8 cellular contexts compared by ENCODE assay signal in the genomic region with DNA sequence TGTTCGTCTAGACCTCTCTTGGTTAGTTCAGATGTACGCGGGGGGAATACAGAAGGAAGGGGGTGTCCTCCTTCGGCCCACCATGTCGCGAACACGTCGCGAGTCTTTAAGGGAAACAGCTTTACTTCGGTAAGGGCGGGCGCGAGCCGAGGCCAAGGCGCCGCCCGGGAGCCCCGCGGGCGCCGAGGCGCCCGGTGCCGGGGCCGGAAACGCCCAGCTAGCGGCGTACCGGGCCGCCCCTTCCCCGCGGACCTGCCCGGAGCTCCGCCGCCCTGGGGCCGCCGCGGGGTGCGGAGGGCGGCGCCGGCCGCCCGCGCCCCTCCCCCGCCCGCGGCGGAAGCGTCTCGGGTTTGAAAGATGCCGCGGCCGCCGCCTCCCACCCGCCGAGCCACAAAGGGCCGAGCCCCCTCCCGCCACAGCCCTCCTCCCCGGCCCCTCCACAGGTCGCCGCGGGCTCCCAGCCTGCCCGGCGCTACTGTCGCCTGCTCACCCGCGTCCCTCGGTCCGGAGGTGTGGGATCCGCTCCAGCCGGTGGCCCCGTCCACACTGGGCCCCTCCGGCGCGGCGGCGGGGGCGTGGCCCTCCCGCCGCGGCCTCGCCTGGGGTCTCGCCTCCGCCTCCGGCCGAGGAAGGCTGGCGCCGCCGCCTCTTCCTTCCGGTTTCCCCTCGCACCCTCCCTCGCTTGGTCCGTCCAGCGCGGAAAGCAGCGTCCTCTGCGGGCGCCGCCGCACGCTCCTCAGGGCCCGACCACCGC. TPM values are rescaled to one million over a fixed set of nuclear protein-coding genes. Genes with fewer than 3 reads are reported as not detected.
A peak's percentile ranks its signal among the peaks of the same experiment; 100 is the strongest.
DNase-seq lines count a peak whose midpoint lies in the region; ATAC-seq, FAIRE-seq and TF ChIP-seq lines count a peak whose summit lies in the region.

A gene (minus strand): TSS at position 715 of the 754 bp plus-strand sequence. CDS start 12,156 bp downstream, outside the sequence.

- H3K27me3 ChIP-seq in GM23248 (replicated peaks; ENCODE audit: insufficient read depth) (no peaks in the 10 kb centered on the region), pancreas (no peaks in the 10 kb centered on the region), thymus (ENCODE audit: control insufficient read depth, insufficient read depth) (no peaks in the 10 kb centered on the region)

- peaks cover 17 to 23% of the 10 kb centered on the region in 2 donors for H3K36me3 Mint-ChIP-seq in activated naive CD4-positive, alpha-beta T cell treated with anti-CD3 and anti-CD28 coated beads, Interleukin-2, amount 50 U/mL, for 72 hours

- peaks cover 6% of the 10 kb centered on the region for H3K4me1 ChIP-seq in ES-I3 (ENCODE audit: insufficient read depth, low read length)
- peaks cover 35% of the 10 kb centered on the region for H3K4me1 ChIP-seq in GM23248 (ENCODE audit: insufficient read depth)
- peaks cover 13 to 36% (median 32%) of the 10 kb centered on the region in 3 donors for H3K4me1 ChIP-seq in pancreas
- peaks cover 7% of the 10 kb centered on the region for H3K4me1 ChIP-seq in thymus (ENCODE audit: control insufficient read depth, insufficient read depth, low read length)

- H3K79me2 ChIP-seq in GM23248 (ENCODE audit: insufficient read depth), result peaks cover 47% of the 10 kb centered on the region

- peak within 1 kb of the TSS; percentile 97 for H3K27ac ChIP-seq in GM23248
- peak within 1 kb of the TSS; percentile 84 to 99 (median 94) for H3K27ac ChIP-seq in pancreas
- peak within 1 kb of the TSS; percentile 99 for H3K27ac ChIP-seq in thymus (ENCODE audit: low read depth)

- peaks cover 44% of the 10 kb centered on the region for H3F3A ChIP-seq in GM23248 (ENCODE audit: insufficient read depth)

- in situ Hi-C loops in GM23248 (cut with MboI), result no loop called here

- peak within 1 kb of the TSS; percentile 99 for H3K27ac Mint-ChIP-seq in activated naive CD4-positive, alpha-beta T cell treated with anti-CD3 and anti-CD28 coated beads, Interleukin-2, amount 50 U/mL, for 72 hours

- H3K9me3 ChIP-seq in ES-I3 (ENCODE audit: control insufficient read depth, insufficient read depth, low read length), result no peaks in the 10 kb centered on the region
- H3K9me3 ChIP-seq in GM23248 (ENCODE audit: low read depth), result no peaks in the 10 kb centered on the region
- H3K9me3 ChIP-seq in pancreas, result no peaks in the 10 kb centered on the region
- no peaks in the 10 kb centered on the region for H3K9me3 ChIP-seq in thymus (ENCODE audit: control insufficient read depth)

- H3K4me2 ChIP-seq in GM23248 (ENCODE audit: unreplicated experiment), result peak within 1 kb of the TSS; percentile 96

- peak; percentile 90 for DNase-seq in GM23248
- peak; percentile 92 to 93 for DNase-seq in Kasumi-1 (lab: John Stamatoyannopoulos, UW)
- DNase-seq in activated naive CD4-positive, alpha-beta T cell treated with anti-CD3 and anti-CD28 coated beads, Interleukin-2, amount 50 U/mL, for 72 hours (ENCODE audit: low spot score in 2 of 2), result peak; percentile 76 to 88
- DNase-seq in head of caudate nucleus, result peak in 39 of 42 donors; percentile 22 to 91 (median 78)
- peak; percentile 81 to 92 (median 86) for DNase-seq in pancreas

- H3K9me3 Mint-ChIP-seq in activated naive CD4-positive, alpha-beta T cell treated with anti-CD3 and anti-CD28 coated beads, Interleukin-2, amount 50 U/mL, for 72 hours, result peaks cover 0 to 5% of the 10 kb centered on the region in 2 donors

- H2AFZ ChIP-seq in GM23248, result peak within 1 kb of the TSS; percentile 89

- H3K4me3 ChIP-seq in GM23248 (peak within 1 kb of the TSS; percentile 93), pancreas (peak within 1 kb of the TSS; percentile 52 to 87 (median 82)), thymus (ENCODE audit: low read length) (peak within 1 kb of the TSS; percentile 97)

- no peak for TF ChIP-seq CTCF in pancreas (IDR thresholded peaks at IDR 0.05)

- ATAC-seq in SK-N-SH treated with all-trans-retinoic acid at 6 μM for 48 hours (peak; percentile 73), pancreas (peak; percentile 55 to 71 (median 60))
- peak; percentile 71 for ATAC-seq in activated naive CD4-positive, alpha-beta T cell treated with anti-CD3 and anti-CD28 coated beads, Interleukin-2, amount 50 U/mL, for 72 hours

- 0 to 1% methylated on average over 38 to 68 of the region's 104 CpGs for WGBS in GM23248 (ENCODE audit: low coverage in 1 of 2, low lambda C conversion rate in 2 of 2, missing lambda C conversion rate in 2 of 2), 2 experiments
- 0% methylated on average over 63 to 104 of the region's 104 CpGs for WGBS in pancreas, 2 donors
- WGBS in thymus, result under 1% methylated on average over 104 of the region's 104 CpGs

- intact Hi-C loops in head of caudate nucleus (cut with DNase I), result loop anchor here (5.0 kb wide), 1 partner anchor 51 kb away; no protein-coding TSS in a partner anchor
- intact Hi-C loops in pancreas (cut with DNase I), result no loop called here

- H3K36me3 ChIP-seq in ES-I3 (ENCODE audit: insufficient read depth, low read length) (no peaks in the 10 kb centered on the region), GM23248 (ENCODE audit: low read depth) (no peaks in the 10 kb centered on the region), pancreas (no peaks in the 10 kb centered on the region), thymus (ENCODE audit: control insufficient read depth, insufficient read depth) (no peaks in the 10 kb centered on the region)

- H3K9me2 ChIP-seq in GM23248 (ENCODE audit: insufficient read depth), result no peaks in the 10 kb centered on the region

- 0 out of 2 replicates have a peak, but pooled peaks cover 9% of the 10 kb centered on the region for H4K20me1 ChIP-seq in GM23248 (ENCODE audit: insufficient read depth)

- H3K9ac ChIP-seq in ES-I3 (ENCODE audit: low read depth, low read length) (peak within 1 kb of the TSS; percentile 91), GM23248 (peak within 1 kb of the TSS; percentile 98)

- no peak for FAIRE-seq in pancreas (lab: Jason Lieb, UNC)

TF ChIP-seq in SK-N-SH treated with all-trans-retinoic acid at 6 μM for 48 hours, 23 proteins besides CTCF, POLR2A, EP300 and RAD21 (continues in another document):
- TF ChIP-seq, protein P1, sequence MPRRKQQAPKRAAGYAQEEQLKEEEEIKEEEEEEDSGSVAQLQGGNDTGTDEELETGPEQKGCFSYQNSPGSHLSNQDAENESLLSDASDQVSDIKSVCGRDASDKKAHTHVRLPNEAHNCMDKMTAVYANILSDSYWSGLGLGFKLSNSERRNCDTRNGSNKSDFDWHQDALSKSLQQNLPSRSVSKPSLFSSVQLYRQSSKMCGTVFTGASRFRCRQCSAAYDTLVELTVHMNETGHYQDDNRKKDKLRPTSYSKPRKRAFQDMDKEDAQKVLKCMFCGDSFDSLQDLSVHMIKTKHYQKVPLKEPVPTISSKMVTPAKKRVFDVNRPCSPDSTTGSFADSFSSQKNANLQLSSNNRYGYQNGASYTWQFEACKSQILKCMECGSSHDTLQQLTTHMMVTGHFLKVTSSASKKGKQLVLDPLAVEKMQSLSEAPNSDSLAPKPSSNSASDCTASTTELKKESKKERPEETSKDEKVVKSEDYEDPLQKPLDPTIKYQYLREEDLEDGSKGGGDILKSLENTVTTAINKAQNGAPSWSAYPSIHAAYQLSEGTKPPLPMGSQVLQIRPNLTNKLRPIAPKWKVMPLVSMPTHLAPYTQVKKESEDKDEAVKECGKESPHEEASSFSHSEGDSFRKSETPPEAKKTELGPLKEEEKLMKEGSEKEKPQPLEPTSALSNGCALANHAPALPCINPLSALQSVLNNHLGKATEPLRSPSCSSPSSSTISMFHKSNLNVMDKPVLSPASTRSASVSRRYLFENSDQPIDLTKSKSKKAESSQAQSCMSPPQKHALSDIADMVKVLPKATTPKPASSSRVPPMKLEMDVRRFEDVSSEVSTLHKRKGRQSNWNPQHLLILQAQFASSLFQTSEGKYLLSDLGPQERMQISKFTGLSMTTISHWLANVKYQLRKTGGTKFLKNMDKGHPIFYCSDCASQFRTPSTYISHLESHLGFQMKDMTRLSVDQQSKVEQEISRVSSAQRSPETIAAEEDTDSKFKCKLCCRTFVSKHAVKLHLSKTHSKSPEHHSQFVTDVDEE (CRISPR knock-in tag; IDR thresholded peaks at IDR 0.05), result peak; percentile 60; the same call in 1 of the 2 replicates
- TF ChIP-seq RARB (CRISPR knock-in tag; IDR thresholded peaks at IDR 0.05) (no peak), ISL1 (CRISPR knock-in tag; IDR thresholded peaks at IDR 0.05) (no peak), ZNF565 (CRISPR knock-in tag; conservative IDR thresholded peaks at IDR 0.05; ENCODE audit: low read depth) (no peak), ZFP30 (CRISPR knock-in tag; IDR thresholded peaks at IDR 0.05) (no peak), TOX (CRISPR knock-in tag; IDR thresholded peaks at IDR 0.05; ENCODE audit: borderline replicate concordance) (no peak), BACH2 (CRISPR knock-in tag; IDR thresholded peaks at IDR 0.05; ENCODE audit: borderline replicate concordance) (no peak), ZNF70 (CRISPR knock-in tag; IDR thresholded peaks at IDR 0.05) (no peak)
- TF ChIP-seq, protein P2, sequence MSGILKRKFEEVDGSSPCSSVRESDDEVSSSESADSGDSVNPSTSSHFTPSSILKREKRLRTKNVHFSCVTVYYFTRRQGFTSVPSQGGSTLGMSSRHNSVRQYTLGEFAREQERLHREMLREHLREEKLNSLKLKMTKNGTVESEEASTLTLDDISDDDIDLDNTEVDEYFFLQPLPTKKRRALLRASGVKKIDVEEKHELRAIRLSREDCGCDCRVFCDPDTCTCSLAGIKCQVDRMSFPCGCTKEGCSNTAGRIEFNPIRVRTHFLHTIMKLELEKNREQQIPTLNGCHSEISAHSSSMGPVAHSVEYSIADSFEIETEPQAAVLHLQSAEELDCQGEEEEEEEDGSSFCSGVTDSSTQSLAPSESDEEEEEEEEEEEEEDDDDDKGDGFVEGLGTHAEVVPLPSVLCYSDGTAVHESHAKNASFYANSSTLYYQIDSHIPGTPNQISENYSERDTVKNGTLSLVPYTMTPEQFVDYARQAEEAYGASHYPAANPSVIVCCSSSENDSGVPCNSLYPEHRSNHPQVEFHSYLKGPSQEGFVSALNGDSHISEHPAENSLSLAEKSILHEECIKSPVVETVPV (CRISPR knock-in tag; IDR thresholded peaks at IDR 0.05), result no peak

RNA-seq across cellular contexts. Expression of the gene that starts here (rescaled TPM):
- 31.1 and 33.1 TPM in 2 replicates for total RNA-seq in GM23248 (2014; rRNA removed; shearing (Covaris generic))
- polyA plus RNA-seq in GM23248 (2016; fragmentation: Nextera tagmentation; extraction: Ambion mirVana) (19.1 and 19.9 TPM in 2 replicates), pancreas (10 to 100 TPM in 1 of 2 donors, 1 to 10 TPM in 1; 6.3 to 13.3 TPM), thymus (24.1 TPM)
- 10 to 100 TPM; 35.7 to 49.5 TPM for total RNA-seq in activated naive CD4-positive, alpha-beta T cell treated with anti-CD3 and anti-CD28 coated beads, Interleukin-2, amount 50 U/mL, for 72 hours
- total RNA-seq in pancreas, result 10 to 100 TPM in 2 of 6 donors, 1 to 10 TPM in 4; 6.4 to 18.1 (median 7.5) TPM

Comparison
In these comparisons a context has a peak if more than half of its experiments do, and no peak if none do; other contexts are left out.
1. Peak in every context shown above with its lines: DNase-seq, ATAC-seq, H3K4me3 ChIP-seq and H3K27ac ChIP-seq.